8 cellular contexts compared by ENCODE assay signal in genomic region chr4:143337600-143338287, GRCh38. TPM values are rescaled to one million over a fixed set of nuclear protein-coding genes. Genes with fewer than 3 reads are reported as not detected.
DNase-seq lines count a peak whose midpoint lies in the region; ATAC-seq and TF ChIP-seq lines count a peak whose summit lies in the region.

No MANE protein-coding gene starts in this region.

- TF ChIP-seq RAD21 in SK-N-SH (IDR thresholded peaks at IDR 0.05; ENCODE audit: low read length), result peak; percentile 18

- TF ChIP-seq CTCF in SK-N-SH (IDR thresholded peaks at IDR 0.05), result peak; percentile 12; the same call in 1 of the 2 replicates
- no peak for TF ChIP-seq CTCF in endodermal cell (conservative IDR thresholded peaks at IDR 0.05)
- peak in 2 of 5 experiments; percentile 16 to 18 for TF ChIP-seq CTCF in tibial nerve (IDR thresholded peaks at IDR 0.05)

- H3K36me3 Mint-ChIP-seq in endodermal cell (ENCODE audit: low read depth), result peaks cover 3% of the 10 kb centered on the region

- peaks cover 5 to 6% of the 10 kb centered on the region in 2 experiments; a peak in 3 of 4 replicates for H3K4me1 ChIP-seq in SK-N-SH (ENCODE audit: control insufficient read depth in 1 of 2, insufficient read depth in 2 of 2, low read depth in 1 of 2, low read length in 1 of 2)
- H3K4me1 ChIP-seq in endodermal cell (ENCODE audit: control insufficient read depth, insufficient read depth, low read length), result no peaks in the 10 kb centered on the region
- no peaks in the 10 kb centered on the region for H3K4me1 ChIP-seq in mesodermal cell (ENCODE audit: control insufficient read depth, insufficient read depth, low read length, poor library complexity, severe bottlenecking)
- H3K4me1 ChIP-seq in tibial nerve, result peaks cover 0 to 53% (median 15%) of the 10 kb centered on the region in 4 donors

- H3K4me1 Mint-ChIP-seq in endodermal cell, result peaks cover 13% of the 10 kb centered on the region

- under 1% methylated on average over 21 of the region's 25 CpGs for WGBS in SK-N-SH (ENCODE audit: low lambda C conversion rate)
- WGBS in endodermal cell (ENCODE audit: insufficient coverage in 1 of 2, insufficient read length in 1 of 2), 2 experiments, result 1 to 5% methylated on average over 4 to 25 of the region's 25 CpGs
- 0 to 1% methylated on average over 8 to 15 of the region's 25 CpGs for WGBS in mesodermal cell (ENCODE audit: insufficient coverage in 2 of 2), 2 experiments
- WGBS in tibial nerve, 2 donors, result 0 to 2% methylated on average over 25 of the region's 25 CpGs

- peak overlapping the region; percentile 81 for H3K4me3 Mint-ChIP-seq in endodermal cell

- H3K27me3 ChIP-seq in SK-N-SH (ENCODE audit: insufficient read depth), result no peaks in the 10 kb centered on the region
- H3K27me3 ChIP-seq in endodermal cell (ENCODE audit: control insufficient read depth, insufficient read depth, low read length, poor library complexity, severe bottlenecking), result no peaks in the 10 kb centered on the region
- H3K27me3 ChIP-seq in tibial nerve, result no peaks in the 10 kb centered on the region

- peaks cover 54% of the 10 kb centered on the region; the same call in 1 of the 2 replicates for H3K79me2 ChIP-seq in SK-N-SH (ENCODE audit: insufficient read depth)

- ATAC-seq in Right ventricle myocardium inferior (no peak), GM21360 (IDR thresholded peaks at IDR 0.05; ENCODE audit: unreplicated experiment) (no peak), HG02981 (IDR thresholded peaks at IDR 0.05; ENCODE audit: unreplicated experiment) (no peak)

- peak overlapping the region; percentile 100 for H3K4me2 ChIP-seq in SK-N-SH

- H3F3A ChIP-seq in SK-N-SH (replicated peaks; ENCODE audit: insufficient read depth), result peaks cover 11% of the 10 kb centered on the region

- H3K36me3 ChIP-seq in SK-N-SH (replicated peaks in 1 of 2; ENCODE audit: control insufficient read depth in 1 of 2, insufficient read depth in 2 of 2, low read length in 1 of 2) (no peaks in the 10 kb centered on the region), endodermal cell (ENCODE audit: control insufficient read depth, insufficient read depth, low read length) (no peaks in the 10 kb centered on the region), mesodermal cell (ENCODE audit: control insufficient read depth, insufficient read depth, low read length) (no peaks in the 10 kb centered on the region), tibial nerve (no peaks in the 10 kb centered on the region)

- H2AFZ ChIP-seq in SK-N-SH (ENCODE audit: low read depth), result peak overlapping the region; percentile 73

- peak; percentile 77 for DNase-seq in Right ventricle myocardium inferior (ENCODE audit: missing footprints)
- DNase-seq in cardiac septum (ENCODE audit: low spot score), result no peak
- peak; percentile 37 for DNase-seq in SK-N-SH
- DNase-seq in endodermal cell, result peak; percentile 75
- DNase-seq in tibial nerve (ENCODE audit: low spot score in 2 of 2), result peak; percentile 35 to 44

- TF ChIP-seq POLR2A in tibial nerve (IDR thresholded peaks at IDR 0.05), result no peak

- H3K27ac ChIP-seq in SK-N-SH (ENCODE audit: low read depth in 2 of 2, low read length in 1 of 2) (peak overlapping the region; percentile 90 to 91; a peak in 3 of 4 replicates), endodermal cell (ENCODE audit: low read depth, low read length) (peak overlapping the region; percentile 79), mesodermal cell (ENCODE audit: low read depth, low read length, severe bottlenecking) (peak overlapping the region; percentile 69), tibial nerve (peak overlapping the region in 2 of 4 donors; percentile 92 to 95)

- H3K4me3 ChIP-seq in SK-N-SH (ENCODE audit: low read depth in 2 of 2, low read length in 1 of 2) (peak overlapping the region; percentile 82 to 98), endodermal cell (ENCODE audit: low read length) (peak overlapping the region; percentile 94), mesodermal cell (ENCODE audit: extremely low read depth, insufficient read depth, low read length, poor library complexity, severe bottlenecking) (peak overlapping the region; percentile 84), tibial nerve (peak overlapping the region; percentile 62 to 94 (median 84))

- POLR2A ChIA-PET in SK-N-SH (lab: Yijun Ruan, JAX), result interaction anchor here (1.4 to 1.5 kb wide), 3 partner anchors 14 to 176 kb away, joined by 4 to 6 read pairs (median 5); partner anchors contain the start of gene SMARCA5

- intact Hi-C loops in Right ventricle myocardium inferior (cut with DNase I), result loop anchor here (2.0 to 5.0 kb wide), 7 partner anchors 39 to 145 kb away; no protein-coding TSS in a partner anchor
- intact Hi-C loops in cardiac septum (cut with DNase I), result loop anchor here (2.0 to 5.0 kb wide), 7 partner anchors 43 to 175 kb away; partner anchors contain the start of genes SMARCA5 and USP38

- no peaks in the 10 kb centered on the region for H3K27me3 Mint-ChIP-seq in endodermal cell (ENCODE audit: insufficient read depth)

- peaks cover 35% of the 10 kb centered on the region for H4K20me1 ChIP-seq in SK-N-SH (ENCODE audit: insufficient read depth)

- H3K9ac ChIP-seq in SK-N-SH (peak overlapping the region; percentile 88), endodermal cell (ENCODE audit: extremely low read depth, low read length, poor library complexity, severe bottlenecking) (peak overlapping the region; percentile 80)

- H3K9me3 Mint-ChIP-seq in endodermal cell, result no peaks in the 10 kb centered on the region

- no peaks in the 10 kb centered on the region for H3K9me2 ChIP-seq in SK-N-SH

- H3K27ac Mint-ChIP-seq in endodermal cell, result peak overlapping the region; percentile 74

- H3K9me3 ChIP-seq in SK-N-SH (no peaks in the 10 kb centered on the region), endodermal cell (ENCODE audit: control insufficient read depth, low read length) (no peaks in the 10 kb centered on the region), mesodermal cell (ENCODE audit: control insufficient read depth, low read length) (no peaks in the 10 kb centered on the region), tibial nerve (no peaks in the 10 kb centered on the region)

- CTCF ChIA-PET in SK-N-SH (lab: Yijun Ruan, JAX), result interaction anchor here (0.7 to 3.0 kb wide), 12 partner anchors 9 to 147 kb away, joined by 3 to 8 read pairs (median 3); no protein-coding TSS in a partner anchor

- no peak for TF ChIP-seq EP300 in SK-N-SH (IDR thresholded peaks at IDR 0.05; ENCODE audit: borderline replicate concordance in 1 of 2, low read depth in 1 of 2, low read length in 1 of 2)
- TF ChIP-seq EP300 in tibial nerve (IDR thresholded peaks at IDR 0.05), result peak in 1 of 2 donors; percentile 48

TF ChIP-seq in SK-N-SH, 30 proteins besides CTCF, POLR2A, EP300 and RAD21:
- TF ChIP-seq TAF1 (IDR thresholded peaks at IDR 0.05; ENCODE audit: borderline replicate concordance, low read depth, low read length) (0 out of 2 replicates have a peak, but pooled peaks have one; percentile 16), YY1 (IDR thresholded peaks at IDR 0.05; ENCODE audit: low read depth) (no peak)

RNA-seq across cellular contexts. Expression of gene GAB1, which starts 1.1 kb away (rescaled TPM):
- total RNA-seq in Right ventricle myocardium inferior (77.4 TPM), cardiac septum (90.8 TPM), endodermal cell (10 to 100 TPM; 28.3 to 33.3 TPM), tibial nerve (100 to 1,000 TPM in 1 of 4 donors, 10 to 100 TPM in 3; 50.7 to 123 (median 81.4) TPM)
- polyA plus RNA-seq in SK-N-SH (2012; rRNA removed), result 3.7 and 4.4 TPM in 2 replicates
- 4.0 and 4.1 TPM in 2 replicates for polyA plus RNA-seq in SK-N-SH (2012; cell fraction: cytosol; rRNA removed)
- polyA plus RNA-seq in SK-N-SH (2012; cell fraction: nucleus; rRNA removed), result 6.2 and 7.7 TPM in 2 replicates
- polyA plus RNA-seq in endodermal cell (2013, experiment 1 of 2), result 21.4 TPM
- 21.2 TPM for polyA plus RNA-seq in endodermal cell (2013, experiment 2 of 2)
- 31.7 TPM for polyA plus RNA-seq in mesodermal cell (2013, experiment 1 of 2)
- polyA plus RNA-seq in mesodermal cell (2013, experiment 2 of 2), result 27.5 TPM
